Comparison of ENCODE assay signal across 16 cellular contexts in the genomic region with DNA sequence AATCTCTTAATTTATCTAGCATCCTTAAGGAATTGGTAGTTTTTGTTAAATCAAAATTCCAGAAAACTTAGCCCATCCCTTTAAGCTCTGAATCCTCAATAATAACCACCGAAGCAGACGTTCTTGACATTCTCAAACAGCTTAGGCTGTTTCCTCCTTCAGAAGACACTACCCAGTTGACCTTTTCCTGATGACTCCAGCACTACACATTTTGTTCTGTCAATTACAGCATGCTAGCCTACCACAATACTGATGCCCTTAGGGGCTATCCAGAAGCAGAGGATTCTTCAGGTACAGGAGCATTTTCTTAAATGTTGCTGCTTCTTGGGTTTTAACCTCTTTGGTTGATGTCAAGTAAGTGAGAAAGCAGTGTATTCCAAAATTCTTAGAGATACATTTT. TPM values are rescaled to one million over a fixed set of nuclear protein-coding genes. Genes with fewer than 3 reads are reported as not detected.
DNase-seq lines count a peak whose midpoint lies in the region; ATAC-seq and TF ChIP-seq lines count a peak whose summit lies in the region.
"Had no signal": no experiment of that assay in that cellular context is flagged by ENCODE, and none has a peak within 500 bp of the region (broad histone marks: within the 10 kb centered on the region; RNA-seq: fewer than 3 reads in every experiment).

No MANE protein-coding gene starts in this region.

- TF ChIP-seq CTCF in RWPE2 (IDR thresholded peaks at IDR 0.05; ENCODE audit: poor library complexity, severe bottlenecking) (no peak), osteoblast (IDR thresholded peaks at IDR 0.05; ENCODE audit: extremely low read depth, low read depth, low read length) (no peak)

- peaks cover 44% of the 10 kb centered on the region for H3K9me3 ChIP-seq in BLaER1
- no peaks in the 10 kb centered on the region for H3K9me3 ChIP-seq in RWPE2 (ENCODE audit: severe bottlenecking)
- no peaks in the 10 kb centered on the region for H3K9me3 ChIP-seq in osteoblast (ENCODE audit: low read depth, low read length)

- H2AFZ ChIP-seq in osteoblast (ENCODE audit: low read length): no peak overlapping the region

- H3K4me1 ChIP-seq in BLaER1 (peaks cover 42% of the 10 kb centered on the region), RWPE2 (ENCODE audit: insufficient read depth, poor library complexity, severe bottlenecking) (peaks cover 6% of the 10 kb centered on the region), osteoblast (ENCODE audit: insufficient read depth, low read length) (no peaks in the 10 kb centered on the region)

- H3K79me2 ChIP-seq in osteoblast (ENCODE audit: insufficient read depth, low read length): no peaks in the 10 kb centered on the region

- H3K36me3 ChIP-seq in BLaER1 (peaks cover 83% of the 10 kb centered on the region), RWPE2 (ENCODE audit: low read depth) (peaks cover 45% of the 10 kb centered on the region), osteoblast (ENCODE audit: insufficient read depth, low read length) (peaks cover 29% of the 10 kb centered on the region)

- H4K20me1 ChIP-seq in BLaER1 (peaks cover under 1% of the 10 kb centered on the region; the same call in 1 of the 2 replicates), osteoblast (ENCODE audit: insufficient read depth, low read length) (no peaks in the 10 kb centered on the region)

- no peak overlapping the region for H3K9ac ChIP-seq in BLaER1

- H3K27me3 ChIP-seq in BLaER1: no peaks in the 10 kb centered on the region
- no peaks in the 10 kb centered on the region for H3K27me3 ChIP-seq in RWPE2 (ENCODE audit: insufficient read depth, poor library complexity, severe bottlenecking)
- no peaks in the 10 kb centered on the region for H3K27me3 ChIP-seq in osteoblast (ENCODE audit: insufficient read depth, low read length)

- ATAC-seq in RWPE2 (ENCODE audit: low read depth): no peak; the same call in 2 of the 3 replicates
- no peak for ATAC-seq in GM19351 (IDR thresholded peaks at IDR 0.05; ENCODE audit: unreplicated experiment)
- ATAC-seq in HG02571 (IDR thresholded peaks at IDR 0.05; ENCODE audit: unreplicated experiment): no peak
- ATAC-seq: HepG2 had no signal

- H3K27ac ChIP-seq in BLaER1 (0 out of 2 replicates have a peak overlapping the region, but pooled peaks have one; percentile 5), RWPE2 (ENCODE audit: poor library complexity, severe bottlenecking) (peak overlapping the region; percentile 9), epithelial cell of prostate (peak overlapping the region; percentile 70), osteoblast (ENCODE audit: low read depth, low read length) (no peak overlapping the region)

- DNase-seq in RWPE2 (ENCODE audit: low spot score) (no peak), epithelial cell of prostate (ENCODE audit: low read depth, low spot score) (no peak), osteoblast (ENCODE audit: insufficient read length, low spot score, missing footprints) (peak; percentile 70), OCI-M1 (lab: John Stamatoyannopoulos, UW) (no peak)
- DNase-seq: 8988T; ACHN; C1 segment of cervical spinal cord; CD4-positive, alpha-beta memory T cell; DMS79; GDM1; GOT3; H9 had no signal

- H3K4me3 ChIP-seq in BLaER1: no peak overlapping the region
- no peak overlapping the region for H3K4me3 ChIP-seq in RWPE2 (ENCODE audit: severe bottlenecking)
- no peak overlapping the region for H3K4me3 ChIP-seq in osteoblast (ENCODE audit: insufficient read depth, low read length)

- no peak overlapping the region for H3K4me2 ChIP-seq in BLaER1
- H3K4me2 ChIP-seq in osteoblast (ENCODE audit: insufficient read depth, low read length): no peak overlapping the region

RNA-seq across cellular contexts. Expression of a gene that starts 33.4 kb away (rescaled TPM):
- total RNA-seq in osteoblast: 42.3 and 44.5 TPM in 2 replicates
